ENCODE assay signal across 18 cellular contexts in genomic region chr6:119043783-119044182, GRCh38. TPM values are rescaled to one million over a fixed set of nuclear protein-coding genes. Genes with fewer than 3 reads are reported as not detected.
A peak's percentile ranks its signal among the peaks of the same experiment; 100 is the strongest.
DNase-seq lines count a peak whose midpoint lies in the region; ATAC-seq lines count a peak whose summit lies in the region.
"Had no signal": no experiment of that assay in that cellular context is flagged by ENCODE, and none has a peak within 500 bp of the region (broad histone marks: within the 10 kb centered on the region; RNA-seq: fewer than 3 reads in every experiment).

No MANE protein-coding gene starts in this region.

- H2BK12ac ChIP-seq in mesenchymal stem cell (ENCODE audit: low read length in 2 of 2), result no peak overlapping the region

- no peak overlapping the region for H3K23ac ChIP-seq in mesenchymal stem cell (ENCODE audit: low read length in 2 of 2)

- H4K91ac ChIP-seq in mesenchymal stem cell (ENCODE audit: low read length), result no peak overlapping the region

- H3K4me1 ChIP-seq in mesenchymal stem cell (ENCODE audit: control insufficient read depth, insufficient read depth, low read depth, low read length), result no peaks in the 10 kb centered on the region
- H3K4me1 ChIP-seq: prostate gland, stomach had no signal

- H3K9ac ChIP-seq in mesenchymal stem cell (ENCODE audit: low read length), result no peak overlapping the region

- no peaks in the 10 kb centered on the region for H3K9me3 Mint-ChIP-seq in activated CD4-positive, alpha-beta memory T cell treated with anti-CD3 and anti-CD28 coated beads, Interleukin-2, amount 10 ng/mL, durations not matched to agents 7 days and 5 days
- H3K9me3 Mint-ChIP-seq: natural killer cell treated with Interleukin-12 subunit alpha and Interleukin-12 subunit beta and Interleukin-15 and Interleukin-18, amount 100 ng/mL, for 72 hours had no signal

- no peaks in the 10 kb centered on the region for H3K36me3 ChIP-seq in mesenchymal stem cell (ENCODE audit: control insufficient read depth in 1 of 2, insufficient read depth in 2 of 2, low read depth in 1 of 2, low read length in 2 of 2)
- H3K36me3 ChIP-seq: brain microvascular endothelial cell, prostate gland, stomach had no signal

- no peak overlapping the region for H3K4me2 ChIP-seq in mesenchymal stem cell (ENCODE audit: low read length, poor library complexity, severe bottlenecking)

- peaks cover 9% of the 10 kb centered on the region for H3K4me1 Mint-ChIP-seq in activated CD4-positive, alpha-beta memory T cell treated with anti-CD3 and anti-CD28 coated beads, Interleukin-2, amount 10 ng/mL, durations not matched to agents 7 days and 5 days

- H3K27ac Mint-ChIP-seq in activated CD4-positive, alpha-beta memory T cell treated with anti-CD3 and anti-CD28 coated beads, Interleukin-2, amount 10 ng/mL, durations not matched to agents 7 days and 5 days, result no peak overlapping the region
- H3K27ac Mint-ChIP-seq: activated CD8-positive, alpha-beta memory T cell treated with anti-CD3 and anti-CD28 coated beads, Interleukin-2, amount 10 ng/mL, durations not matched to agents 7 days and 5 days; natural killer cell treated with Interleukin-12 subunit alpha and Interleukin-12 subunit beta and Interleukin-15 and Interleukin-18, amount 100 ng/mL, for 72 hours had no signal

- no peak overlapping the region for H2BK15ac ChIP-seq in mesenchymal stem cell (ENCODE audit: low read depth, poor library complexity, severe bottlenecking)

- peak; percentile 86 for ATAC-seq in GM18498 (IDR thresholded peaks at IDR 0.05; ENCODE audit: unreplicated experiment)
- ATAC-seq in GM18873 (IDR thresholded peaks at IDR 0.05; ENCODE audit: low FRiP score, unreplicated experiment), result peak; percentile 71
- peak; percentile 69 for ATAC-seq in GM21515 (IDR thresholded peaks at IDR 0.05; ENCODE audit: unreplicated experiment)
- ATAC-seq in HG03280 (IDR thresholded peaks at IDR 0.05; ENCODE audit: unreplicated experiment), result peak; percentile 66
- ATAC-seq in HG02642 (IDR thresholded peaks at IDR 0.05; ENCODE audit: poor library complexity, unreplicated experiment), result no peak
- ATAC-seq: activated CD8-positive, alpha-beta memory T cell treated with anti-CD3 and anti-CD28 coated beads, Interleukin-2, amount 10 ng/mL, durations not matched to agents 7 days and 5 days; natural killer cell treated with Interleukin-12 subunit alpha and Interleukin-12 subunit beta and Interleukin-15 and Interleukin-18, amount 100 ng/mL, for 72 hours had no signal

- H2AK5ac ChIP-seq in mesenchymal stem cell (ENCODE audit: low read length, severe bottlenecking), result no peak overlapping the region

- H2AFZ ChIP-seq in mesenchymal stem cell (ENCODE audit: low read depth, low read length), result no peak overlapping the region

- H4K8ac ChIP-seq in mesenchymal stem cell (ENCODE audit: low read length), result no peak overlapping the region

- no peak overlapping the region for H3K14ac ChIP-seq in mesenchymal stem cell (ENCODE audit: low read length in 2 of 2)

- H3K4me3 Mint-ChIP-seq in activated CD4-positive, alpha-beta memory T cell treated with anti-CD3 and anti-CD28 coated beads, Interleukin-2, amount 10 ng/mL, durations not matched to agents 7 days and 5 days, result no peak overlapping the region
- H3K4me3 Mint-ChIP-seq: activated CD8-positive, alpha-beta memory T cell treated with anti-CD3 and anti-CD28 coated beads, Interleukin-2, amount 10 ng/mL, durations not matched to agents 7 days and 5 days; natural killer cell treated with Interleukin-12 subunit alpha and Interleukin-12 subunit beta and Interleukin-15 and Interleukin-18, amount 100 ng/mL, for 72 hours had no signal

- CTCF ChIA-PET in activated CD4-positive, alpha-beta memory T cell treated with anti-CD3 and anti-CD28 coated beads, Interleukin-2, amount 10 ng/mL, durations not matched to agents 7 days and 5 days (lab: Charles Lee), result interaction anchor here (0.8 to 1.1 kb wide), 2 partner anchors 9 to 34 kb away, joined by 3 read pairs; partner anchors contain the start of gene FAM184A

- H3K9me3 ChIP-seq in mesenchymal stem cell (ENCODE audit: control insufficient read depth, low read length), result no peaks in the 10 kb centered on the region
- H3K9me3 ChIP-seq: prostate gland, stomach had no signal

- no peak overlapping the region for H3K4ac ChIP-seq in mesenchymal stem cell (ENCODE audit: low read depth in 1 of 2, low read length in 2 of 2)

- no peak overlapping the region for H3K27ac ChIP-seq in mesenchymal stem cell (ENCODE audit: low read length, poor library complexity, severe bottlenecking)
- H3K27ac ChIP-seq: brain microvascular endothelial cell, epithelial cell of prostate, prostate gland, stomach, VCaP had no signal

- no peak overlapping the region for H2BK120ac ChIP-seq in mesenchymal stem cell (ENCODE audit: low read depth, low read length)

- POLR2A ChIA-PET in activated CD4-positive, alpha-beta memory T cell treated with anti-CD3 and anti-CD28 coated beads, Interleukin-2, amount 10 ng/mL, durations not matched to agents 7 days and 5 days (lab: Charles Lee), result no interaction called here

- H3K18ac ChIP-seq in mesenchymal stem cell (ENCODE audit: low read depth in 1 of 2, low read length in 2 of 2), result no peak overlapping the region

- H3K79me1 ChIP-seq in mesenchymal stem cell (replicated peaks; ENCODE audit: low read length, poor library complexity, severe bottlenecking), result no peaks in the 10 kb centered on the region

- no peaks in the 10 kb centered on the region for H3K27me3 Mint-ChIP-seq in activated CD4-positive, alpha-beta memory T cell treated with anti-CD3 and anti-CD28 coated beads, Interleukin-2, amount 10 ng/mL, durations not matched to agents 7 days and 5 days

- H3K36me3 Mint-ChIP-seq in activated CD4-positive, alpha-beta memory T cell treated with anti-CD3 and anti-CD28 coated beads, Interleukin-2, amount 10 ng/mL, durations not matched to agents 7 days and 5 days (ENCODE audit: low read depth), result no peaks in the 10 kb centered on the region
- H3K36me3 Mint-ChIP-seq: natural killer cell treated with Interleukin-12 subunit alpha and Interleukin-12 subunit beta and Interleukin-15 and Interleukin-18, amount 100 ng/mL, for 72 hours had no signal

- DNase-seq in activated CD4-positive, alpha-beta memory T cell treated with anti-CD3 and anti-CD28 coated beads, Interleukin-2, amount 10 ng/mL, durations not matched to agents 7 days and 5 days, result no peak
- DNase-seq in mesenchymal stem cell (no peak), NCI-H446 treated with DMSO at 0.1 percent for 48 hours (lab: John Stamatoyannopoulos, UW) (no peak)
- DNase-seq: activated CD8-positive, alpha-beta memory T cell treated with anti-CD3 and anti-CD28 coated beads, Interleukin-2, amount 10 ng/mL, durations not matched to agents 7 days and 5 days; brain microvascular endothelial cell; COR-L47; NCI-H1417 treated with DMSO at 0.1 percent for 48 hours; stomach had no signal

- no peak overlapping the region for H2BK5ac ChIP-seq in mesenchymal stem cell (ENCODE audit: low read depth, low read length, poor library complexity, severe bottlenecking)

- no peaks in the 10 kb centered on the region for H3K27me3 ChIP-seq in mesenchymal stem cell (ENCODE audit: control insufficient read depth in 1 of 2, insufficient read depth in 1 of 2, low read length in 2 of 2)
- H3K27me3 ChIP-seq: brain microvascular endothelial cell, stomach had no signal

- H3K4me3 ChIP-seq in mesenchymal stem cell (ENCODE audit: insufficient read depth in 1 of 2, low read depth in 1 of 2, low read length in 2 of 2), result no peak overlapping the region
- H3K4me3 ChIP-seq: lung, prostate gland, stomach had no signal

RNA-seq across cellular contexts. Expression of gene FAM184A, which starts 34.7 kb away (rescaled TPM):
- total RNA-seq in activated CD4-positive, alpha-beta memory T cell treated with anti-CD3 and anti-CD28 coated beads, Interleukin-2, amount 10 ng/mL, durations not matched to agents 7 days and 5 days, result 1 to 10 TPM; 5.4 to 5.9 TPM
- 0.22 TPM for polyA plus RNA-seq in mesenchymal stem cell (2013, experiment 1 of 2)
- 0.19 TPM for polyA plus RNA-seq in mesenchymal stem cell (2013, experiment 2 of 2)
